Comparison of ENCODE assay signal across 1 cellular context in the genomic region with DNA sequence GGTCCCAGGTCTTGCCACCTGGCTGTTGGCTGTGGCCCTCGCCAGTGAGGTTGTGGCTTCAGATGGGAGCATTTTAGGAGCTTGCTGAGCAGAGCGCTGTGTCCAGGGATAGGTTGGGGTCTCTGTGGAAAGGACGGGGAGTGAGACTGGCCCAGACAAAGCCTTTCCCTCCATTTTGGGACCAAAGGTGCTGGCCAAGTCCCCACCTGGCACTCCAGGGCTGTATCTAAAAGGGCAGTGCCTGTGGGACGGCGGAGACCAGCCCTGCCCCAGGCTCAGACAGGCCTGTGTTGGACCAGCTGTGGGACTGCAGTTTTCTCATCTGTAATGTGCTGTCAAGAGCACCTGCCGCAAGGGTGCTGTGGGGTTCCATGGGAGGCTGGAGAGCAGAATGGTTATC.
TF ChIP-seq lines count a peak whose summit lies in the region.

No MANE protein-coding gene starts in this region.

TF ChIP-seq in HepG2, 621 proteins besides CTCF, POLR2A, EP300 and RAD21:
- TF ChIP-seq ZFP82 (CRISPR knock-in tag; IDR thresholded peaks at IDR 0.05; ENCODE audit: borderline replicate concordance): 0 out of 2 replicates have a peak, but pooled peaks have one; percentile 4
- TF ChIP-seq, protein P1, sequence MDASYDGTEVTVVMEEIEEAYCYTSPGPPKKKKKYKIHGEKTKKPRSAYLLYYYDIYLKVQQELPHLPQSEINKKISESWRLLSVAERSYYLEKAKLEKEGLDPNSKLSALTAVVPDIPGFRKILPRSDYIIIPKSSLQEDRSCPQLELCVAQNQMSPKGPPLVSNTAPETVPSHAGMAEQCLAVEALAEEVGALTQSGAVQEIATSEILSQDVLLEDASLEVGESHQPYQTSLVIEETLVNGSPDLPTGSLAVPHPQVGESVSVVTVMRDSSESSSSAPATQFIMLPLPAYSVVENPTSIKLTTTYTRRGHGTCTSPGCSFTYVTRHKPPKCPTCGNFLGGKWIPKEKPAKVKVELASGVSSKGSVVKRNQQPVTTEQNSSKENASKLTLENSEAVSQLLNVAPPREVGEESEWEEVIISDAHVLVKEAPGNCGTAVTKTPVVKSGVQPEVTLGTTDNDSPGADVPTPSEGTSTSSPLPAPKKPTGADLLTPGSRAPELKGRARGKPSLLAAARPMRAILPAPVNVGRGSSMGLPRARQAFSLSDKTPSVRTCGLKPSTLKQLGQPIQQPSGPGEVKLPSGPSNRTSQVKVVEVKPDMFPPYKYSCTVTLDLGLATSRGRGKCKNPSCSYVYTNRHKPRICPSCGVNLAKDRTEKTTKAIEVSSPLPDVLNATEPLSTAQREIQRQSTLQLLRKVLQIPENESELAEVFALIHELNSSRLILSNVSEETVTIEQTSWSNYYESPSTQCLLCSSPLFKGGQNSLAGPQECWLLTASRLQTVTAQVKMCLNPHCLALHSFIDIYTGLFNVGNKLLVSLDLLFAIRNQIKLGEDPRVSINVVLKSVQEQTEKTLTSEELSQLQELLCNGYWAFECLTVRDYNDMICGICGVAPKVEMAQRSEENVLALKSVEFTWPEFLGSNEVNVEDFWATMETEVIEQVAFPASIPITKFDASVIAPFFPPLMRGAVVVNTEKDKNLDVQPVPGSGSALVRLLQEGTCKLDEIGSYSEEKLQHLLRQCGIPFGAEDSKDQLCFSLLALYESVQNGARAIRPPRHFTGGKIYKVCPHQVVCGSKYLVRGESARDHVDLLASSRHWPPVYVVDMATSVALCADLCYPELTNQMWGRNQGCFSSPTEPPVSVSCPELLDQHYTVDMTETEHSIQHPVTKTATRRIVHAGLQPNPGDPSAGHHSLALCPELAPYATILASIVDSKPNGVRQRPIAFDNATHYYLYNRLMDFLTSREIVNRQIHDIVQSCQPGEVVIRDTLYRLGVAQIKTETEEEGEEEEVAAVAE (CRISPR knock-in tag; IDR thresholded peaks at IDR 0.05; ENCODE audit: borderline replicate concordance): no peak
TF ChIP-seq in HepG2: peak in this region for 1.
